ENCODE assay signal across 12 cellular contexts in genomic region chr4:177315767-177316490, GRCh38. TPM values are rescaled to one million over a fixed set of nuclear protein-coding genes. Genes with fewer than 3 reads are reported as not detected.
DNase-seq lines count a peak whose midpoint lies in the region; ATAC-seq, FAIRE-seq and TF ChIP-seq lines count a peak whose summit lies in the region.
"Had no signal": no experiment of that assay in that cellular context is flagged by ENCODE, and none has a peak within 500 bp of the region (broad histone marks: within the 10 kb centered on the region; RNA-seq: fewer than 3 reads in every experiment).

No MANE protein-coding gene starts in this region.

- H3K9me3 ChIP-seq in keratinocyte (ENCODE audit: control insufficient read depth, low read depth, low read length) (no peaks in the 10 kb centered on the region), PC-3 (ENCODE audit: low read length) (no peaks in the 10 kb centered on the region), pancreas (no peaks in the 10 kb centered on the region)
- H3K9me3 ChIP-seq: SJSA1 had no signal

- H3K27me3 ChIP-seq in keratinocyte (ENCODE audit: control insufficient read depth, extremely low read depth, insufficient read depth, low read length) (no peaks in the 10 kb centered on the region), PC-3 (ENCODE audit: low read length) (no peaks in the 10 kb centered on the region), pancreas (no peaks in the 10 kb centered on the region)
- H3K27me3 ChIP-seq: SJSA1 had no signal

- TF ChIP-seq CTCF in NB4 (IDR thresholded peaks at IDR 0.05; ENCODE audit: low read depth, low read length) (no peak), keratinocyte (optimal IDR thresholded peaks at IDR 0.05 in 1 of 3, IDR thresholded peaks at IDR 0.05 in 1 of 3, conservative IDR thresholded peaks at IDR 0.05 in 1 of 3; ENCODE audit: extremely low read depth in 1 of 3, insufficient read depth in 2 of 3, low read length in 3 of 3) (no peak), PC-3 (conservative IDR thresholded peaks at IDR 0.05; ENCODE audit: low read depth, low read length) (no peak), pancreas (IDR thresholded peaks at IDR 0.05) (no peak)

- WGBS in pancreas, 2 donors: 88 to 94% methylated on average over 4 of the region's 4 CpGs

- no peaks in the 10 kb centered on the region for H3K9me1 ChIP-seq in keratinocyte (ENCODE audit: control insufficient read depth, extremely low read depth, insufficient read depth, low read length)

- H2AFZ ChIP-seq in keratinocyte (ENCODE audit: control insufficient read depth, low read length): peak overlapping the region; percentile 55
- no peak overlapping the region for H2AFZ ChIP-seq in PC-3 (ENCODE audit: low read length)
- H2AFZ ChIP-seq: parathyroid adenoma had no signal

- H3K9ac ChIP-seq in keratinocyte (ENCODE audit: control insufficient read depth, extremely low read depth, insufficient read depth, low read length) (no peak overlapping the region), PC-3 (ENCODE audit: low read length) (no peak overlapping the region)
- H3K9ac ChIP-seq: parathyroid adenoma had no signal

- H4K20me1 ChIP-seq in keratinocyte (ENCODE audit: control insufficient read depth, extremely low read depth, insufficient read depth, low read length) (no peaks in the 10 kb centered on the region), PC-3 (ENCODE audit: low read length) (no peaks in the 10 kb centered on the region)

- no peak overlapping the region for H3K27ac ChIP-seq in keratinocyte (ENCODE audit: control insufficient read depth, insufficient read depth, low read length)
- H3K27ac ChIP-seq in PC-3 (ENCODE audit: low read length): no peak overlapping the region
- no peak overlapping the region for H3K27ac ChIP-seq in pancreas
- H3K27ac ChIP-seq: coronary artery, parathyroid adenoma, SJSA1 had no signal

- CTCF ChIA-PET in PC-3 (lab: Charles Lee): no interaction called here

- H3K79me2 ChIP-seq in keratinocyte (ENCODE audit: control insufficient read depth, insufficient read depth, low read length) (peaks cover 33% of the 10 kb centered on the region), PC-3 (ENCODE audit: low read length) (peaks cover 69% of the 10 kb centered on the region)
- H3K79me2 ChIP-seq: parathyroid adenoma had no signal

- POLR2A ChIA-PET in PC-3 (lab: Charles Lee; ENCODE audit: unreplicated experiment): no interaction called here

- H3K4me3 ChIP-seq in NB4 (ENCODE audit: low read depth, low read length) (peak overlapping the region; percentile 1), keratinocyte (ENCODE audit: control insufficient read depth in 2 of 3, extremely low read depth in 1 of 3, insufficient read depth in 2 of 3, low read depth in 1 of 3, low read length in 3 of 3) (no peak overlapping the region), PC-3 (ENCODE audit: low read length) (no peak overlapping the region), pancreas (no peak overlapping the region)
- H3K4me3 ChIP-seq: coronary artery, SJSA1 had no signal

- ATAC-seq in GM19463 (IDR thresholded peaks at IDR 0.05; ENCODE audit: unreplicated experiment): peak; percentile 61
- no peak for ATAC-seq in PC-3
- ATAC-seq in HG02973 (IDR thresholded peaks at IDR 0.05; ENCODE audit: unreplicated experiment): no peak
- no peak for ATAC-seq in pancreas

- intact Hi-C loops in PC-3 (cut with micrococcal nuclease): no loop called here
- intact Hi-C loops in pancreas (cut with DNase I): no loop called here

- DNase-seq in EH (ENCODE audit: low read depth) (peak; percentile 26), NB4 (ENCODE audit: low read depth) (no peak), keratinocyte (ENCODE audit: low read depth, low spot score) (no peak), NCI-H774 (lab: John Stamatoyannopoulos, UW) (no peak), PC-3 (no peak), pancreas (no peak)
- DNase-seq: NCI-H2081 treated with DMSO at 0.1 percent for 48 hours had no signal

- H3K9me2 ChIP-seq in PC-3 (replicated peaks; ENCODE audit: low read length): no peaks in the 10 kb centered on the region

- H3K4me1 ChIP-seq in keratinocyte (ENCODE audit: control insufficient read depth, extremely low read depth, insufficient read depth, low read length): peaks cover 5% of the 10 kb centered on the region
- peaks cover 14% of the 10 kb centered on the region; the same call in 1 of the 2 replicates for H3K4me1 ChIP-seq in PC-3 (ENCODE audit: insufficient read depth, low read length)
- H3K4me1 ChIP-seq in pancreas: no peaks in the 10 kb centered on the region
- H3K4me1 ChIP-seq: parathyroid adenoma, SJSA1 had no signal

- H3K36me3 ChIP-seq in keratinocyte (ENCODE audit: control insufficient read depth in 2 of 2, extremely low read depth in 1 of 2, insufficient read depth in 2 of 2, low read length in 2 of 2) (no peaks in the 10 kb centered on the region), PC-3 (ENCODE audit: low read depth, low read length) (no peaks in the 10 kb centered on the region), pancreas (no peaks in the 10 kb centered on the region)

- TF ChIP-seq POLR2A in NB4 (IDR thresholded peaks at IDR 0.05; ENCODE audit: extremely low read depth, insufficient read length): no peak

- BruUV-seq in PC-3 (replicated peaks; lab: Mats Ljungman, UMichigan): no TSS peak

- dilution Hi-C loops in keratinocyte (cut with MboI; ENCODE audit: extremely low pct_ligation_motif_present, low sequenced_read_pairs): no loop called here

- H3F3A ChIP-seq in PC-3 (ENCODE audit: low read length, unreplicated experiment): no peaks in the 10 kb centered on the region

- H3K4me2 ChIP-seq in keratinocyte (ENCODE audit: control insufficient read depth, extremely low read depth, insufficient read depth, low read depth, low read length) (peak overlapping the region; percentile 50), PC-3 (ENCODE audit: low read length) (no peak overlapping the region)

- FAIRE-seq in keratinocyte (lab: Jason Lieb, UNC) (no peak), pancreas (lab: Jason Lieb, UNC) (no peak)

RNA-seq across cellular contexts. Expression of gene NEIL3, which starts 6.3 kb away (rescaled TPM):
- polyA plus RNA-seq in keratinocyte (0.82 to 7.6 TPM (median 5.6 TPM) in 3 replicates), pancreas (not detected)
- polyA plus RNA-seq in keratinocyte (2011; ENCODE audit: low read depth): not detected
- 1.2 and 2.4 TPM in 2 replicates for polyA plus RNA-seq in keratinocyte (2011; cell fraction: cytosol; rRNA removed)
- polyA plus RNA-seq in keratinocyte (2011; cell fraction: nucleus; rRNA removed): 1.0 and 1.6 TPM in 2 replicates
- polyA plus RNA-seq in keratinocyte (2012; ENCODE audit: low replicate concordance): 0.07 and 3.7 TPM in 2 replicates
- 0.73 to 5.8 TPM in 2 of 3 replicates, not detected in the other for polyA minus RNA-seq in keratinocyte
- polyA minus RNA-seq in keratinocyte (2011; cell fraction: cytosol; rRNA and poly(A)+ RNA removed): not detected
- polyA minus RNA-seq in keratinocyte (2011; cell fraction: nucleus; rRNA and poly(A)+ RNA removed): 0.54 and 1.2 TPM in 2 replicates
- total RNA-seq in PC-3 (2014; rRNA removed) (10.2 and 13.2 TPM in 2 replicates), pancreas (under 1 TPM in 3 of 6 donors, not detected in 3; 0.09 to 0.25 (median 0.18) TPM)
